16 cellular contexts compared by ENCODE assay signal in genomic region chr5:172141949-172142319, GRCh38. TPM values are rescaled to one million over a fixed set of nuclear protein-coding genes. Genes with fewer than 3 reads are reported as not detected.
DNase-seq lines count a peak whose midpoint lies in the region; ATAC-seq lines count a peak whose summit lies in the region.
"Had no signal": no experiment of that assay in that cellular context is flagged by ENCODE, and none has a peak within 500 bp of the region (broad histone marks: within the 10 kb centered on the region; RNA-seq: fewer than 3 reads in every experiment).

No MANE protein-coding gene starts in this region.

- H3K27me3 Mint-ChIP-seq in IgD-negative memory B cell, result no peaks in the 10 kb centered on the region
- H3K27me3 Mint-ChIP-seq in activated T-helper 17 cell treated with anti-CD3 and anti-CD28 coated beads, Interleukin-2, amount 50 U/mL, for 72 hours, result no peaks in the 10 kb centered on the region
- H3K27me3 Mint-ChIP-seq in naive B cell, result no peaks in the 10 kb centered on the region

- H3K4me3 ChIP-seq in BLaER1, result no peak overlapping the region
- H3K4me3 ChIP-seq: coronary artery, gastrocnemius medialis had no signal

- H4K20me1 ChIP-seq in BLaER1, result peaks cover 79% of the 10 kb centered on the region

- no peak for ATAC-seq in activated T-helper 17 cell treated with anti-CD3 and anti-CD28 coated beads, Interleukin-2, amount 50 U/mL, for 72 hours (replicated peaks)
- ATAC-seq in naive B cell (ENCODE audit: low read depth in 2 of 2), result no peak
- no peak for ATAC-seq in HG03469 (IDR thresholded peaks at IDR 0.05; ENCODE audit: unreplicated experiment)
- ATAC-seq in GM21576 (IDR thresholded peaks at IDR 0.05; ENCODE audit: unreplicated experiment), result no peak
- no peak for ATAC-seq in GM19397 (IDR thresholded peaks at IDR 0.05; ENCODE audit: unreplicated experiment)
- ATAC-seq: gastrocnemius medialis, right cardiac atrium had no signal

- peak overlapping the region; percentile 13 for H3K4me2 ChIP-seq in BLaER1

- DNase-seq in naive B cell (no peak), AML-193 (lab: John Stamatoyannopoulos, UW) (no peak)
- DNase-seq: activated CD8-positive, alpha-beta memory T cell treated with anti-CD3 and anti-CD28 coated beads for 24 hours; activated effector memory CD4-positive, alpha-beta T cell treated with anti-CD3 and anti-CD28 coated beads, Interleukin-2, amount 50 U/mL, for 16 hours; gastrocnemius medialis; right cardiac atrium had no signal

- H3K9ac ChIP-seq in BLaER1, result 0 out of 2 replicates have a peak overlapping the region, but pooled peaks have one; percentile 4

- H3K4me1 Mint-ChIP-seq in IgD-negative memory B cell (peaks cover 50 to 53% (median 51%) of the 10 kb centered on the region in 3 donors), naive B cell (peaks cover 51 to 78% (median 69%) of the 10 kb centered on the region in 3 donors)
- H3K4me1 Mint-ChIP-seq in activated T-helper 17 cell treated with anti-CD3 and anti-CD28 coated beads, Interleukin-2, amount 50 U/mL, for 72 hours, result peaks cover 55% of the 10 kb centered on the region

- H3K36me3 ChIP-seq in BLaER1, result peaks cover 79% of the 10 kb centered on the region
- H3K36me3 ChIP-seq: gastrocnemius medialis had no signal

- H3K27ac ChIP-seq in BLaER1, result no peak overlapping the region
- H3K27ac ChIP-seq: coronary artery, gastrocnemius medialis had no signal

- peaks cover 68% of the 10 kb centered on the region for H3K4me1 ChIP-seq in BLaER1
- H3K4me1 ChIP-seq: gastrocnemius medialis had no signal

- H3K9me3 Mint-ChIP-seq in IgD-negative memory B cell (no peaks in the 10 kb centered on the region), naive B cell (no peaks in the 10 kb centered on the region)
- H3K9me3 Mint-ChIP-seq in activated T-helper 17 cell treated with anti-CD3 and anti-CD28 coated beads, Interleukin-2, amount 50 U/mL, for 72 hours, result no peaks in the 10 kb centered on the region

- peaks cover 6% of the 10 kb centered on the region for H3K36me3 Mint-ChIP-seq in IgD-negative memory B cell
- peaks cover 54% of the 10 kb centered on the region for H3K36me3 Mint-ChIP-seq in activated T-helper 17 cell treated with anti-CD3 and anti-CD28 coated beads, Interleukin-2, amount 50 U/mL, for 72 hours (ENCODE audit: low read depth)
- H3K36me3 Mint-ChIP-seq in naive B cell, result peaks cover 0 to 3% of the 10 kb centered on the region in 2 donors

- H3K4me3 Mint-ChIP-seq in IgD-negative memory B cell (no peak overlapping the region), naive B cell (peak overlapping the region in 1 of 8 donors; percentile 40)
- peak overlapping the region; percentile 21 for H3K4me3 Mint-ChIP-seq in activated T-helper 17 cell treated with anti-CD3 and anti-CD28 coated beads, Interleukin-2, amount 50 U/mL, for 72 hours

- peak overlapping the region; percentile 64 to 83 (median 67) for H3K27ac Mint-ChIP-seq in IgD-negative memory B cell
- peak overlapping the region; percentile 90 for H3K27ac Mint-ChIP-seq in activated T-helper 17 cell treated with anti-CD3 and anti-CD28 coated beads, Interleukin-2, amount 50 U/mL, for 72 hours
- peak overlapping the region in 4 of 6 donors; percentile 53 to 65 (median 60) for H3K27ac Mint-ChIP-seq in naive B cell

- no peaks in the 10 kb centered on the region for H3K27me3 ChIP-seq in BLaER1
- H3K27me3 ChIP-seq: gastrocnemius medialis had no signal

- H3K9me3 ChIP-seq in BLaER1, result peaks cover 14% of the 10 kb centered on the region
- H3K9me3 ChIP-seq: gastrocnemius medialis had no signal

RNA-seq across cellular contexts. Expression of gene STK10, which starts 46.1 kb away (rescaled TPM):
- polyA plus RNA-seq in IgD-negative memory B cell (87.9 TPM), naive B cell (ENCODE audit: low read depth in 6 of 6) (10 to 100 TPM; 12.2 to 73.3 (median 36.3) TPM)
- total RNA-seq in activated T-helper 17 cell treated with anti-CD3 and anti-CD28 coated beads, Interleukin-2, amount 50 U/mL, for 72 hours, result 100 to 1,000 TPM; 140 to 158 TPM

RNA-seq across cellular contexts. Expression of gene EFCAB9, which starts 52.0 kb away (rescaled TPM):
- not detected for polyA plus RNA-seq in IgD-negative memory B cell
- not detected for total RNA-seq in activated T-helper 17 cell treated with anti-CD3 and anti-CD28 coated beads, Interleukin-2, amount 50 U/mL, for 72 hours
- not detected for polyA plus RNA-seq in naive B cell (ENCODE audit: low read depth in 6 of 6)
- total RNA-seq: gastrocnemius medialis, lung microvascular endothelial cell, MCF 10A, right cardiac atrium, subcutaneous adipose tissue had no signal
- polyA plus RNA-seq: right cardiac atrium had no signal
